In genomic region chr19:39411006-39411831, GRCh38 we compare ENCODE assay signal across 8 cellular contexts. TPM values are rescaled to one million over a fixed set of nuclear protein-coding genes. Genes with fewer than 3 reads are reported as not detected.
A peak's percentile ranks its signal among the peaks of the same experiment; 100 is the strongest.
DNase-seq lines count a peak whose midpoint lies in the region; ATAC-seq and TF ChIP-seq lines count a peak whose summit lies in the region.

No MANE protein-coding gene starts in this region.

- H3K18ac ChIP-seq in trophoblast cell (ENCODE audit: low read length) = no peak overlapping the region

- peaks cover 48% of the 10 kb centered on the region for H3K79me2 ChIP-seq in trophoblast cell (ENCODE audit: control insufficient read depth, insufficient read depth, low read length, poor library complexity)

- no peak overlapping the region for H3K23ac ChIP-seq in trophoblast cell (ENCODE audit: low read length)

- peak overlapping the region; percentile 87 for H3K4me3 Mint-ChIP-seq in activated CD4-positive, alpha-beta T cell treated with anti-CD3 and anti-CD28 coated beads, Interleukin-2, amount 10 ng/mL, durations not matched to agents 24 days and 14 days

- peak overlapping the region; percentile 88 for H3K27ac Mint-ChIP-seq in activated CD4-positive, alpha-beta T cell treated with anti-CD3 and anti-CD28 coated beads, Interleukin-2, amount 10 ng/mL, durations not matched to agents 24 days and 14 days

- no peak overlapping the region for H4K8ac ChIP-seq in trophoblast cell (ENCODE audit: low read depth, low read length)

- H3K4me1 Mint-ChIP-seq in activated CD4-positive, alpha-beta T cell treated with anti-CD3 and anti-CD28 coated beads, Interleukin-2, amount 10 ng/mL, durations not matched to agents 24 days and 14 days = peaks cover 50% of the 10 kb centered on the region

- peaks cover 35% of the 10 kb centered on the region for H3K36me3 Mint-ChIP-seq in activated CD4-positive, alpha-beta T cell treated with anti-CD3 and anti-CD28 coated beads, Interleukin-2, amount 10 ng/mL, durations not matched to agents 24 days and 14 days (ENCODE audit: low read depth)

- H4K91ac ChIP-seq in trophoblast cell (ENCODE audit: low read depth, low read length) = no peak overlapping the region

- intact Hi-C loops in activated CD4-positive, alpha-beta T cell treated with anti-CD3 and anti-CD28 coated beads, Interleukin-2, amount 10 ng/mL, durations not matched to agents 24 days and 14 days (cut with micrococcal nuclease) = loop anchor here (1.0 to 2.0 kb wide), 2 partner anchors 14 to 198 kb away; no protein-coding TSS in a partner anchor

- peaks cover 30 to 37% of the 10 kb centered on the region in 2 experiments for H3K4me1 ChIP-seq in trophoblast cell (ENCODE audit: control insufficient read depth in 1 of 2, insufficient read depth in 2 of 2, low read length in 2 of 2)

- no peak overlapping the region for H2BK5ac ChIP-seq in trophoblast cell (ENCODE audit: low read depth, low read length, poor library complexity)

- H3K79me1 ChIP-seq in trophoblast cell (ENCODE audit: low read length) = peaks cover 42% of the 10 kb centered on the region

- H3K4me2 ChIP-seq in trophoblast cell (ENCODE audit: low read length) = peak overlapping the region; percentile 93

- no peak overlapping the region for H3K4ac ChIP-seq in trophoblast cell (ENCODE audit: low read depth, low read length)

- H3K36me3 ChIP-seq in trophoblast cell (ENCODE audit: control insufficient read depth in 1 of 2, insufficient read depth in 2 of 2, low read length in 2 of 2) = peaks cover 25% of the 10 kb centered on the region in 2 experiments

- peak; percentile 77 for DNase-seq in activated CD4-positive, alpha-beta T cell treated with anti-CD3 and anti-CD28 coated beads, Interleukin-2, amount 10 ng/mL, durations not matched to agents 24 days and 14 days
- no peak for DNase-seq in activated CD4-positive, alpha-beta T cell treated with anti-CD3 and anti-CD28 coated beads for 4 hours
- DNase-seq in activated CD4-positive, alpha-beta T cell treated with anti-CD3 and anti-CD28 coated beads, Interleukin-2, amount 50 U/mL, for 1 hour = peak; percentile 49
- DNase-seq in fibroblast of the aortic adventitia (ENCODE audit: low read depth) (no peak), trophoblast cell (peak in 1 of 2 donors; percentile 51)

- no peak overlapping the region for H3K27ac ChIP-seq in trophoblast cell (ENCODE audit: low read depth, low read length)

- H3K27me3 ChIP-seq in trophoblast cell (ENCODE audit: insufficient read depth, low read length) = no peaks in the 10 kb centered on the region

- H2AK5ac ChIP-seq in trophoblast cell (ENCODE audit: low read length) = peak overlapping the region; percentile 3

- no peak overlapping the region for H2AFZ ChIP-seq in trophoblast cell (ENCODE audit: insufficient read depth, low read length, poor library complexity)

- peak overlapping the region; percentile 13 for H3K14ac ChIP-seq in trophoblast cell (ENCODE audit: low read length)

- no peaks in the 10 kb centered on the region for H3K9me3 Mint-ChIP-seq in activated CD4-positive, alpha-beta T cell treated with anti-CD3 and anti-CD28 coated beads, Interleukin-2, amount 10 ng/mL, durations not matched to agents 24 days and 14 days

- H3K9me3 ChIP-seq in trophoblast cell (ENCODE audit: insufficient read depth, low read depth, low read length) = no peaks in the 10 kb centered on the region

- H3K9ac ChIP-seq in trophoblast cell (ENCODE audit: low read length) = no peak overlapping the region

- no peak for TF ChIP-seq CTCF in fibroblast of the aortic adventitia (IDR thresholded peaks at IDR 0.05; ENCODE audit: insufficient read depth, low read length)

- H3K4me3 ChIP-seq in fibroblast of the aortic adventitia (ENCODE audit: low read depth, low read length) (peak overlapping the region; percentile 74), trophoblast cell (ENCODE audit: low read depth, low read length) (no peak overlapping the region)

- H2BK120ac ChIP-seq in trophoblast cell (ENCODE audit: insufficient read depth, low read length, poor library complexity) = no peak overlapping the region

- no peaks in the 10 kb centered on the region for H3K27me3 Mint-ChIP-seq in activated CD4-positive, alpha-beta T cell treated with anti-CD3 and anti-CD28 coated beads, Interleukin-2, amount 10 ng/mL, durations not matched to agents 24 days and 14 days

- H2BK12ac ChIP-seq in trophoblast cell (ENCODE audit: low read length) = no peak overlapping the region

- ATAC-seq in HG03280 (IDR thresholded peaks at IDR 0.05; ENCODE audit: unreplicated experiment) (no peak), HG02678 (IDR thresholded peaks at IDR 0.05; ENCODE audit: unreplicated experiment) (no peak), HG02610 (IDR thresholded peaks at IDR 0.05; ENCODE audit: unreplicated experiment) (no peak)

- 100% methylated on average over 1 of the region's 9 CpGs for WGBS in trophoblast cell (ENCODE audit: extremely low coverage, insufficient coverage, insufficient read length)

- H4K12ac ChIP-seq in trophoblast cell (ENCODE audit: low read depth, low read length) = peak overlapping the region; percentile 44

RNA-seq across cellular contexts. Expression of gene PLEKHG2, which starts 1.2 kb away (rescaled TPM):
- 42.0 and 46.1 TPM in 2 replicates for total RNA-seq in activated CD4-positive, alpha-beta T cell treated with anti-CD3 and anti-CD28 coated beads, Interleukin-2, amount 10 ng/mL, durations not matched to agents 24 days and 14 days
- 14.1 and 29.1 TPM in 2 replicates for total RNA-seq in fibroblast of the aortic adventitia (ENCODE audit: low replicate concordance)
- polyA plus RNA-seq in trophoblast cell (2013) = 51.5 and 53.7 TPM in 2 replicates

RNA-seq across cellular contexts. Expression of gene ZFP36, which starts 4.6 kb away (rescaled TPM):
- total RNA-seq in activated CD4-positive, alpha-beta T cell treated with anti-CD3 and anti-CD28 coated beads, Interleukin-2, amount 10 ng/mL, durations not matched to agents 24 days and 14 days = 35.7 and 39.9 TPM in 2 replicates
- total RNA-seq in fibroblast of the aortic adventitia (ENCODE audit: low replicate concordance) = 10.8 and 18.3 TPM in 2 replicates
- polyA plus RNA-seq in trophoblast cell (2013) = 34.2 and 35.4 TPM in 2 replicates

RNA-seq across cellular contexts. Expression of gene MED29, which starts 20.0 kb away (rescaled TPM):
- total RNA-seq in activated CD4-positive, alpha-beta T cell treated with anti-CD3 and anti-CD28 coated beads, Interleukin-2, amount 10 ng/mL, durations not matched to agents 24 days and 14 days = 36.0 and 38.7 TPM in 2 replicates
- total RNA-seq in fibroblast of the aortic adventitia (ENCODE audit: low replicate concordance) = 16.2 and 25.7 TPM in 2 replicates
- 19.0 and 22.7 TPM in 2 replicates for polyA plus RNA-seq in trophoblast cell (2013)

RNA-seq across cellular contexts. Expression of gene PAF1, which starts 20.3 kb away (rescaled TPM):
- 47.1 and 50.6 TPM in 2 replicates for total RNA-seq in activated CD4-positive, alpha-beta T cell treated with anti-CD3 and anti-CD28 coated beads, Interleukin-2, amount 10 ng/mL, durations not matched to agents 24 days and 14 days
- 36.1 and 45.4 TPM in 2 replicates for total RNA-seq in fibroblast of the aortic adventitia (ENCODE audit: low replicate concordance)
- polyA plus RNA-seq in trophoblast cell (2013) = 56.3 and 56.7 TPM in 2 replicates

RNA-seq across cellular contexts. Expression of gene RPS16, which starts 24.5 kb away (rescaled TPM):
- total RNA-seq in activated CD4-positive, alpha-beta T cell treated with anti-CD3 and anti-CD28 coated beads, Interleukin-2, amount 10 ng/mL, durations not matched to agents 24 days and 14 days = 2,597 and 2,671 TPM in 2 replicates
- total RNA-seq in fibroblast of the aortic adventitia (ENCODE audit: low replicate concordance) = 23.5 and 148 TPM in 2 replicates
- 3,136 and 3,193 TPM in 2 replicates for polyA plus RNA-seq in trophoblast cell (2013)

Comparison
In these comparisons a context has a peak if more than half of its experiments do, and no peak if none do; other contexts are left out.
1. DNase-seq: peak in activated CD4-positive, alpha-beta T cell treated with anti-CD3 and anti-CD28 coated beads, Interleukin-2, amount 10 ng/mL, durations not matched to agents 24 days and 14 days (single experiment) and activated CD4-positive, alpha-beta T cell treated with anti-CD3 and anti-CD28 coated beads, Interleukin-2, amount 50 U/mL, for 1 hour (single experiment); none in activated CD4-positive, alpha-beta T cell treated with anti-CD3 and anti-CD28 coated beads for 4 hours (0 of 2) and fibroblast of the aortic adventitia (single experiment).